Comparison of ENCODE assay signal across 18 cellular contexts in genomic region chr21:38945536-38946245, GRCh38.
DNase-seq lines count a peak whose midpoint lies in the region; ATAC-seq lines count a peak whose summit lies in the region.
"Had no signal": no experiment of that assay in that cellular context is flagged by ENCODE, and none has a peak within 500 bp of the region (broad histone marks: within the 10 kb centered on the region; RNA-seq: fewer than 3 reads in every experiment).

No MANE protein-coding gene starts in this region.

- H3K4me1 ChIP-seq in NT2/D1 (ENCODE audit: insufficient read depth, insufficient read length) = peaks cover 14% of the 10 kb centered on the region
- H3K4me1 ChIP-seq in neuronal stem cell (ENCODE audit: control insufficient read depth in 2 of 2, insufficient read depth in 1 of 2, low read depth in 1 of 2, low read length in 2 of 2) = peaks cover 2 to 8% of the 10 kb centered on the region in 2 donors
- H3K4me1 ChIP-seq: BLaER1 treated with 17β-estradiol and CSF1 and Interleukin-3, amounts not matched to agents 10 nM and 100 nM had no signal

- H3K9ac ChIP-seq in NT2/D1 (ENCODE audit: insufficient read length, low read depth) (no peak overlapping the region), neuronal stem cell (ENCODE audit: low read depth, low read length, poor library complexity) (no peak overlapping the region)
- H3K9ac ChIP-seq: BLaER1 treated with 17β-estradiol and CSF1 and Interleukin-3, amounts not matched to agents 10 nM and 100 nM had no signal

- H3K36me3 ChIP-seq in H7 (replicated peaks; ENCODE audit: control insufficient read depth, insufficient read depth, low read length) = no peaks in the 10 kb centered on the region
- no peaks in the 10 kb centered on the region for H3K36me3 ChIP-seq in NT2/D1 (ENCODE audit: insufficient read depth, insufficient read length, low read length)
- no peaks in the 10 kb centered on the region for H3K36me3 ChIP-seq in neuronal stem cell (replicated peaks in 1 of 2; ENCODE audit: control insufficient read depth in 2 of 2, insufficient read depth in 2 of 2, low read length in 2 of 2)
- H3K36me3 ChIP-seq: BLaER1 treated with 17β-estradiol and CSF1 and Interleukin-3, amounts not matched to agents 10 nM and 100 nM had no signal

- H3K4me3 ChIP-seq in H7 (ENCODE audit: insufficient read depth, low read depth, low read length) (no peak overlapping the region), NT2/D1 (ENCODE audit: insufficient read length, low read depth) (no peak overlapping the region), neuronal stem cell (ENCODE audit: low read length in 2 of 2) (no peak overlapping the region)
- H3K4me3 ChIP-seq: BLaER1 treated with 17β-estradiol and CSF1 and Interleukin-3, amounts not matched to agents 10 nM and 100 nM had no signal

- H2BK5ac ChIP-seq in neuronal stem cell (ENCODE audit: low read length) = no peak overlapping the region

- H3K14ac ChIP-seq in neuronal stem cell (ENCODE audit: low read length) = no peak overlapping the region

- no peak overlapping the region for H2BK15ac ChIP-seq in neuronal stem cell (ENCODE audit: low read length)

- WGBS in neuronal stem cell (ENCODE audit: extremely low coverage in 2 of 2, insufficient read length in 2 of 2, insufficient replicate concordance in 1 of 2), 2 donors = no CpG with 5 or more reads among the region's 17 CpGs

- H3K23ac ChIP-seq in neuronal stem cell (ENCODE audit: low read depth, low read length, poor library complexity) = no peak overlapping the region

- peak overlapping the region; percentile 40 for H3K27ac ChIP-seq in neuronal stem cell (replicated peaks; ENCODE audit: low read length)
- H3K27ac ChIP-seq: BLaER1 treated with 17β-estradiol and CSF1 and Interleukin-3, amounts not matched to agents 10 nM and 100 nM had no signal

- H3K79me1 ChIP-seq in neuronal stem cell (ENCODE audit: low read depth, low read length) = no peaks in the 10 kb centered on the region

- H2AFZ ChIP-seq in neuronal stem cell (ENCODE audit: low read length) = no peak overlapping the region

- no peak overlapping the region for H3K18ac ChIP-seq in neuronal stem cell (ENCODE audit: low read length)

- H3K9me3 ChIP-seq in NT2/D1 (ENCODE audit: insufficient read depth, low read length) = peaks cover 11% of the 10 kb centered on the region; the same call in 1 of the 2 replicates
- H3K9me3 ChIP-seq in neuronal stem cell (replicated peaks in 1 of 2; ENCODE audit: control insufficient read depth in 2 of 2, insufficient read depth in 1 of 2, low read depth in 1 of 2, low read length in 2 of 2) = peaks cover 5 to 7% of the 10 kb centered on the region in 2 donors

- H2AK5ac ChIP-seq in neuronal stem cell (ENCODE audit: low read depth, low read length) = no peak overlapping the region

- H3K27me3 ChIP-seq in H7 (ENCODE audit: control insufficient read depth, insufficient read depth, low read length) (peaks cover 9% of the 10 kb centered on the region; the same call in 1 of the 2 replicates), NT2/D1 (ENCODE audit: insufficient read depth, insufficient read length) (peaks cover 37% of the 10 kb centered on the region), neuronal stem cell (ENCODE audit: control insufficient read depth in 3 of 3, insufficient read depth in 3 of 3, low read depth in 1 of 3, low read length in 3 of 3) (peaks cover 0 to 34% (median 0%) of the 10 kb centered on the region in 3 experiments)
- H3K27me3 ChIP-seq: BLaER1 treated with 17β-estradiol and CSF1 and Interleukin-3, amounts not matched to agents 10 nM and 100 nM had no signal

- no peak overlapping the region for H4K8ac ChIP-seq in neuronal stem cell (ENCODE audit: low read depth, low read length)

- ATAC-seq in left lobe of liver (no peak), HG02870 (IDR thresholded peaks at IDR 0.05; ENCODE audit: unreplicated experiment) (no peak)
- ATAC-seq: activated naive CD8-positive, alpha-beta T cell treated with anti-CD3 and anti-CD28 coated beads, Interleukin-2, amount 50 U/mL, for 24 hours; left cardiac atrium; Panc1; stimulated activated naive CD8-positive, alpha-beta T cell treated with anti-CD3 and anti-CD28 coated beads, Interleukin-15, Interleukin-2, amounts not matched to agents 100 U/mL and 50 U/mL, for 24 hours; T-cell had no signal

- H4K91ac ChIP-seq in neuronal stem cell (ENCODE audit: low read depth, low read length, poor library complexity) = no peak overlapping the region

- DNase-seq in H7 = peak; percentile 85
- peak; percentile 40 for DNase-seq in NT2/D1 (ENCODE audit: low read depth, low spot score)
- peak; percentile 39 for DNase-seq in fibroblast of gingiva (ENCODE audit: low read depth)
- peak; percentile 71 for DNase-seq in neuronal stem cell (ENCODE audit: low spot score)
- no peak for DNase-seq in LoVo (ENCODE audit: low spot score)
- DNase-seq in left lobe of liver (ENCODE audit: low spot score) = no peak
- DNase-seq in RPMI8226 = no peak
- DNase-seq: activated naive CD8-positive, alpha-beta T cell treated with anti-CD3 and anti-CD28 coated beads, Interleukin-2, amount 50 U/mL, for 24 hours; EL; foreskin melanocyte; Karpas-422; left cardiac atrium; NCI-H446; stimulated activated naive CD8-positive, alpha-beta T cell treated with anti-CD3 and anti-CD28 coated beads, Interleukin-15, Interleukin-2, amounts not matched to agents 100 U/mL and 50 U/mL, for 24 hours; T-cell had no signal

- H3K4me2 ChIP-seq in neuronal stem cell (ENCODE audit: insufficient read depth, low read length, poor library complexity, severe bottlenecking) = no peak overlapping the region
- H3K4me2 ChIP-seq: BLaER1 treated with 17β-estradiol and CSF1 and Interleukin-3, amounts not matched to agents 10 nM and 100 nM had no signal

- no peak overlapping the region for H3K4ac ChIP-seq in neuronal stem cell (ENCODE audit: low read length)

- no peak overlapping the region for H2BK120ac ChIP-seq in neuronal stem cell (ENCODE audit: low read depth, low read length)

- no peak overlapping the region for H2BK12ac ChIP-seq in neuronal stem cell (ENCODE audit: low read length)

Comparison
In these comparisons a context has a peak if more than half of its experiments do, and no peak if none do; other contexts are left out.
1. DNase-seq: peak in H7 (single experiment), NT2/D1 (single experiment), fibroblast of gingiva (single experiment) and neuronal stem cell (single experiment); none in LoVo (single experiment), left lobe of liver (single experiment) and RPMI8226 (single experiment).